In the genomic region with DNA sequence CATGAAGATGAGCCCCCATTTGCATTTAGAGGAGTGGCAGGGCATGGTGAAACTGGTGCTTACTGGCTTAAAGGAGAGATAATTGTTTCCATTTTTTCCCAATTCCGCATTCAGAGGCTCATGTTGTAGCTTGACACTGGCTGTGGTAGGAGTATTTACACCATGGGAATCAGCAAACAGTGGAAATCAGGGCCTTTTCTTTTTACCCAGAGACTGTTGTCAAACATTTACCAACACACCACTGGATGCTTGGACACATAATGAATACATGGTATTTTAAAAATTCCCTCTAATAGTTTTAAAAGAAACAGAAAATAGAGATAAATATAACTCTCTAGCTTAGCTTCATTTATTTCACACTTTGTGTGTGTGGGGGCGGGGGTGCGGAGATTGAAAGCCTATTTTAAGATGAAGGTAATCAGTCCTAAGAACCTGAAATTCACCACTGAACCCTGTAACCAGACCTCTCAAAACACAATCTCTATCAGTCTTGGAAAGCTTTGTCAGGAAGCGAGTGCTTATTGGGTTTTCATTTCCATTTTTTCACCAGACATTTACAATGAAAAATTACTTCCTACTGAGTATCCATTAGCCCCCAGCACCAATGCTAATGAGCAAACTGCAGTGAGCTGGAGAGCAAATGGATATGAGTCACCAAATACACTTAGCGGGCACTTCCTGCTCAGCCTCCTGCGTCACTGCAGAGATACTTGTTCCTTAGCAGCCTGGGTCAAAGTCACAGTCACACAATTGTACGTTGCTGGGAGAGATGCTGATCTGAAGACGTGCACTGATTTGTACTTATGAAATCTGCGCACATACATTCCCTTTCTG, we compare ENCODE assay signal across 8 cellular contexts.
DNase-seq lines count a peak whose midpoint lies in the region; ATAC-seq lines count a peak whose summit lies in the region.

No MANE protein-coding gene starts in this region.

- H3K4me1 ChIP-seq in adipocyte (ENCODE audit: control insufficient read depth, insufficient read depth, low read length), result peaks cover 9% of the 10 kb centered on the region

- no peaks in the 10 kb centered on the region for H3K36me3 ChIP-seq in adipocyte (ENCODE audit: control insufficient read depth, insufficient read depth, low read length, severe bottlenecking)

- peak; percentile 97 for ATAC-seq in HG02798 (IDR thresholded peaks at IDR 0.05; ENCODE audit: poor library complexity, unreplicated experiment)

- H3K9ac ChIP-seq in adipocyte (ENCODE audit: low read length), result no peak overlapping the region

- H3K27me3 ChIP-seq in adipocyte (replicated peaks; ENCODE audit: control insufficient read depth, insufficient read depth, low read length), result no peaks in the 10 kb centered on the region

- H3K4me3 ChIP-seq in adipocyte (ENCODE audit: low read length), result no peak overlapping the region

- no peaks in the 10 kb centered on the region for H3K9me3 ChIP-seq in adipocyte (ENCODE audit: control insufficient read depth, low read length)

- DNase-seq in SKM-1 (lab: John Stamatoyannopoulos, UW; ENCODE audit: unreplicated experiment) (peak; percentile 1), SKM-1 treated with dmso at 0.1 percent for 144 hours (lab: John Stamatoyannopoulos, UW; ENCODE audit: unreplicated experiment) (no peak), NCI-H2029 (lab: John Stamatoyannopoulos, UW) (peak; percentile 99), adipocyte (ENCODE audit: low read depth) (peak; percentile 79), kidney glomerular epithelial cell (lab: John Stamatoyannopoulos, UW) (peak; percentile 74), NCI-H524 (lab: John Stamatoyannopoulos, UW) (no peak)
- no peak for DNase-seq in activated CD4-positive, alpha-beta T cell treated with anti-CD3 and anti-CD28 coated beads for 4 hours

Comparison
In these comparisons a context has a peak if more than half of its experiments do, and no peak if none do; other contexts are left out.
1. DNase-seq: peak in SKM-1 (single experiment), NCI-H2029 (single experiment), adipocyte (single experiment) and kidney glomerular epithelial cell (single experiment); none in SKM-1 treated with dmso at 0.1 percent for 144 hours (single experiment), NCI-H524 (0 of 2) and activated CD4-positive, alpha-beta T cell treated with anti-CD3 and anti-CD28 coated beads for 4 hours (0 of 2).